In the genomic region with DNA sequence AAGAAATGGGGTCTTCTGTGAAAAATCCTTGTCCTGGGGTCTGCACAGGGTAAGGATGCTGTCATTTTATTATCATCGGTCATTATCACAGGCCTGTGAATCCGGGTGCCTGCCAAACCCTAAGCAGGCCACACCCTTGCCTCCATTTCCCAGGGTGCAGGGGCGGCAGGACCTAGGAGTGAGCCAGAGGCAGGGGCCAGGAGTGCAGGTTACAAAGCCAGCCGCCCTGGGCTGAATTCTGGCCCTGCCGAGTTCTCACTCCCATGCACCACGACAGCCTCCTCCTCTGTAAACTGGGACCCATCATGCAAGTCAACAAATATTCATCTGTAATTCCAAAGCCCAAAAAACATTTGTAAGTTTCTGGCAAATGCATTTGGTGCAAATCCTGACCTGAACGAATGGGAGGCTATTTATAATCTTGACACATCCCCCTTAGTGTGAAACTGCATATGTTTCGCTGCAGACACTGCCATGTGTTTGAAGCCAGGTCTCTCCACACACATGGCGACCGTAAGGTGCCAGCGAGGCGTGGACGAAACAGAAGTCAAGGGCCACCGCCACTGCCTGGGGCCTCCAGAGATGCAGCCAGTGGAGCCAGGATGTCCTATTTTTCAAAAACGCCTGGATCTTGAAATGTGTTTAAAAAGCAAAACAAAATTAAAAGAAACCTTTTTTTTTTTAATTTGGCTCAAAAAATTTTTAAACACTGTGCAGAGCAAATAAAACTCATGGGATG, we compare ENCODE assay signal across 27 cellular contexts. TPM values are rescaled to one million over a fixed set of nuclear protein-coding genes. Genes with fewer than 3 reads are reported as not detected.
DNase-seq lines count a peak whose midpoint lies in the region; ATAC-seq and TF ChIP-seq lines count a peak whose summit lies in the region.
"Had no signal": no experiment of that assay in that cellular context is flagged by ENCODE, and none has a peak within 500 bp of the region (broad histone marks: within the 10 kb centered on the region; RNA-seq: fewer than 3 reads in every experiment).

No MANE protein-coding gene starts in this region.

- CTCF ChIA-PET in activated CD8-positive, alpha-beta memory T cell treated with anti-CD3 and anti-CD28 coated beads, Interleukin-2, amount 10 ng/mL, durations not matched to agents 7 days and 5 days (lab: Charles Lee) = no interaction called here
- CTCF ChIA-PET in CD8-positive, alpha-beta memory T cell (lab: Charles Lee) = interaction anchor here (1.1 kb wide), 1 partner anchor 25 kb away, joined by 3 read pairs; no protein-coding TSS in a partner anchor

- peaks cover 43% of the 10 kb centered on the region for H3K36me3 Mint-ChIP-seq in activated CD8-positive, alpha-beta memory T cell treated with anti-CD3 and anti-CD28 coated beads, Interleukin-2, amount 10 ng/mL, durations not matched to agents 7 days and 5 days
- peaks cover 0 to 85% (median 20%) of the 10 kb centered on the region in 3 donors for H3K36me3 Mint-ChIP-seq in CD8-positive, alpha-beta memory T cell
- H3K36me3 Mint-ChIP-seq in activated naive CD8-positive, alpha-beta T cell treated with anti-CD3 and anti-CD28 coated beads for 36 hours = peaks cover 77% of the 10 kb centered on the region
- H3K36me3 Mint-ChIP-seq in neural crest cell (ENCODE audit: low read depth) = no peaks in the 10 kb centered on the region
- H3K36me3 Mint-ChIP-seq: mesothelial cell of epicardium had no signal

- H3K27me3 Mint-ChIP-seq in activated CD8-positive, alpha-beta memory T cell treated with anti-CD3 and anti-CD28 coated beads, Interleukin-2, amount 10 ng/mL, durations not matched to agents 7 days and 5 days = no peaks in the 10 kb centered on the region
- H3K27me3 Mint-ChIP-seq in CD8-positive, alpha-beta memory T cell = no peaks in the 10 kb centered on the region
- no peaks in the 10 kb centered on the region for H3K27me3 Mint-ChIP-seq in activated naive CD8-positive, alpha-beta T cell treated with anti-CD3 and anti-CD28 coated beads for 36 hours
- H3K27me3 Mint-ChIP-seq in neural crest cell (ENCODE audit: low read depth) = no peaks in the 10 kb centered on the region
- H3K27me3 Mint-ChIP-seq: naive B cell had no signal

- H3K4me3 ChIP-seq in CD8-positive, alpha-beta memory T cell (ENCODE audit: low read length) = no peak overlapping the region
- H3K4me3 ChIP-seq: pancreas, smooth muscle cell, upper lobe of left lung had no signal

- H3K4me1 Mint-ChIP-seq in activated CD8-positive, alpha-beta memory T cell treated with anti-CD3 and anti-CD28 coated beads, Interleukin-2, amount 10 ng/mL, durations not matched to agents 7 days and 5 days = peaks cover 88% of the 10 kb centered on the region
- peaks cover 75 to 98% (median 95%) of the 10 kb centered on the region in 3 donors for H3K4me1 Mint-ChIP-seq in CD8-positive, alpha-beta memory T cell
- H3K4me1 Mint-ChIP-seq in activated naive CD8-positive, alpha-beta T cell treated with anti-CD3 and anti-CD28 coated beads for 36 hours = peaks cover 84% of the 10 kb centered on the region
- no peaks in the 10 kb centered on the region for H3K4me1 Mint-ChIP-seq in neural crest cell
- H3K4me1 Mint-ChIP-seq: mesothelial cell of epicardium had no signal

- ATAC-seq in activated CD8-positive, alpha-beta memory T cell treated with anti-CD3 and anti-CD28 coated beads, Interleukin-2, amount 10 ng/mL, durations not matched to agents 7 days and 5 days = no peak
- ATAC-seq in GM18873 (IDR thresholded peaks at IDR 0.05; ENCODE audit: low FRiP score, unreplicated experiment) = no peak
- ATAC-seq in HG02588 (IDR thresholded peaks at IDR 0.05; ENCODE audit: unreplicated experiment) = no peak
- ATAC-seq: pancreas had no signal

- H3K27ac ChIP-seq in CD8-positive, alpha-beta memory T cell (ENCODE audit: low read depth, low read length) = no peak overlapping the region
- H3K27ac ChIP-seq: pancreas, RWPE1, upper lobe of left lung had no signal

- no peak for TF ChIP-seq CTCF in neural crest cell (conservative IDR thresholded peaks at IDR 0.05)

- peak overlapping the region; percentile 79 for H3K27ac Mint-ChIP-seq in activated CD8-positive, alpha-beta memory T cell treated with anti-CD3 and anti-CD28 coated beads, Interleukin-2, amount 10 ng/mL, durations not matched to agents 7 days and 5 days
- peak overlapping the region in 6 of 8 donors; percentile 73 to 97 (median 93) for H3K27ac Mint-ChIP-seq in CD8-positive, alpha-beta memory T cell
- H3K27ac Mint-ChIP-seq in activated naive CD8-positive, alpha-beta T cell treated with anti-CD3 and anti-CD28 coated beads for 36 hours = peak overlapping the region; percentile 99
- peak overlapping the region; percentile 67 for H3K27ac Mint-ChIP-seq in neural crest cell (ENCODE audit: unreplicated experiment)
- H3K27ac Mint-ChIP-seq: mesothelial cell of epicardium had no signal

- POLR2A ChIA-PET in CD8-positive, alpha-beta memory T cell (lab: Charles Lee) = interaction anchor here (2.3 kb wide), 1 partner anchor 7 kb away, joined by 8 read pairs; the partner anchor contains the start of gene CD5

- no peak for DNase-seq in activated CD8-positive, alpha-beta memory T cell treated with anti-CD3 and anti-CD28 coated beads, Interleukin-2, amount 10 ng/mL, durations not matched to agents 7 days and 5 days
- DNase-seq in activated CD8-positive, alpha-beta memory T cell treated with anti-CD3 and anti-CD28 coated beads, Interleukin-2, amount 50 U/mL, for 48 hours = no peak
- DNase-seq in CD8-positive, alpha-beta memory T cell = peak in 1 of 5 donors; percentile 41
- DNase-seq in activated naive CD8-positive, alpha-beta T cell treated with anti-CD3 and anti-CD28 coated beads for 36 hours = no peak
- DNase-seq in neural crest cell (ENCODE audit: low read depth, low spot score) (no peak), hypothalamus (lab: John Stamatoyannopoulos, UW) (no peak)
- DNase-seq: activated CD4-positive, alpha-beta T cell treated with anti-CD3 and anti-CD28 coated beads, Interleukin-2, amount 50 U/mL, for 1 hour; Calu3; dermis blood vessel endothelial cell; DMS79 treated with DMSO at 0.1 percent for 48 hours; GF-D8; Kasumi-1; MV-4-11; naive B cell; pancreas; stimulated activated CD4-positive, alpha-beta T cell treated with anti-CD3 and anti-CD28 coated beads, Interleukin-2, amount 100 ng/mL, for 24 hours; upper lobe of left lung had no signal

- no peaks in the 10 kb centered on the region for H3K27me3 ChIP-seq in CD8-positive, alpha-beta memory T cell (ENCODE audit: insufficient read depth, low read length, poor library complexity, severe bottlenecking)
- H3K27me3 ChIP-seq: pancreas, upper lobe of left lung had no signal

- no peaks in the 10 kb centered on the region for H3K9me3 Mint-ChIP-seq in activated CD8-positive, alpha-beta memory T cell treated with anti-CD3 and anti-CD28 coated beads, Interleukin-2, amount 10 ng/mL, durations not matched to agents 7 days and 5 days (ENCODE audit: low read depth)
- H3K9me3 Mint-ChIP-seq in CD8-positive, alpha-beta memory T cell = no peaks in the 10 kb centered on the region
- H3K9me3 Mint-ChIP-seq in activated naive CD8-positive, alpha-beta T cell treated with anti-CD3 and anti-CD28 coated beads for 36 hours = no peaks in the 10 kb centered on the region
- H3K9me3 Mint-ChIP-seq in neural crest cell = no peaks in the 10 kb centered on the region
- H3K9me3 Mint-ChIP-seq: mesothelial cell of epicardium, naive B cell had no signal

- H3K4me1 ChIP-seq in CD8-positive, alpha-beta memory T cell (ENCODE audit: insufficient read depth, low read length) = peaks cover 98% of the 10 kb centered on the region
- H3K4me1 ChIP-seq: pancreas had no signal

- H3K9me3 ChIP-seq in CD8-positive, alpha-beta memory T cell (ENCODE audit: low read length) = no peaks in the 10 kb centered on the region
- H3K9me3 ChIP-seq: pancreas, upper lobe of left lung had no signal

- no peak overlapping the region for H3K4me3 Mint-ChIP-seq in activated CD8-positive, alpha-beta memory T cell treated with anti-CD3 and anti-CD28 coated beads, Interleukin-2, amount 10 ng/mL, durations not matched to agents 7 days and 5 days
- H3K4me3 Mint-ChIP-seq in CD8-positive, alpha-beta memory T cell = peak overlapping the region in 4 of 7 donors; percentile 48 to 78 (median 64)
- peak overlapping the region; percentile 26 for H3K4me3 Mint-ChIP-seq in activated naive CD8-positive, alpha-beta T cell treated with anti-CD3 and anti-CD28 coated beads for 36 hours
- no peak overlapping the region for H3K4me3 Mint-ChIP-seq in neural crest cell
- H3K4me3 Mint-ChIP-seq: mesothelial cell of epicardium, naive B cell had no signal

- H3K36me3 ChIP-seq in CD8-positive, alpha-beta memory T cell (ENCODE audit: insufficient read depth, low read length) = peaks cover 25% of the 10 kb centered on the region
- H3K36me3 ChIP-seq: pancreas, upper lobe of left lung had no signal

RNA-seq across cellular contexts. Expression of gene CD5, which starts 6.7 kb away (rescaled TPM):
- total RNA-seq in activated CD8-positive, alpha-beta memory T cell treated with anti-CD3 and anti-CD28 coated beads, Interleukin-2, amount 10 ng/mL, durations not matched to agents 7 days and 5 days = 100 to 1,000 TPM; 134 to 152 TPM
- 100 to 1,000 TPM; 169 to 175 TPM for total RNA-seq in CD8-positive, alpha-beta memory T cell
- polyA plus RNA-seq in CD8-positive, alpha-beta memory T cell = 156 TPM
- total RNA-seq in activated naive CD8-positive, alpha-beta T cell treated with anti-CD3 and anti-CD28 coated beads for 36 hours = 100 to 1,000 TPM; 196 to 197 TPM
- total RNA-seq in neural crest cell = not detected in 2 replicates
- total RNA-seq: Calu3, dermis blood vessel endothelial cell, glomerular endothelial cell, H1, mesothelial cell of epicardium, NCI-H460, smooth muscle cell had no signal
- polyA plus RNA-seq: BJ, H1, keratinocyte had no signal

RNA-seq across cellular contexts. Expression of gene VPS37C, which starts 52.2 kb away (rescaled TPM):
- 1 to 10 TPM; 5.4 to 5.6 TPM for total RNA-seq in activated CD8-positive, alpha-beta memory T cell treated with anti-CD3 and anti-CD28 coated beads, Interleukin-2, amount 10 ng/mL, durations not matched to agents 7 days and 5 days
- 10 to 100 TPM in 1 of 2 experiments, 1 to 10 TPM in 1; 8.4 to 10.3 TPM for total RNA-seq in CD8-positive, alpha-beta memory T cell
- polyA plus RNA-seq in CD8-positive, alpha-beta memory T cell = 1.3 TPM
- total RNA-seq in activated naive CD8-positive, alpha-beta T cell treated with anti-CD3 and anti-CD28 coated beads for 36 hours = 1 to 10 TPM; 8.1 to 8.8 TPM
- 25.8 and 26.0 TPM in 2 replicates for total RNA-seq in neural crest cell

Comparison
In these comparisons a context has a peak if more than half of its experiments do, and no peak if none do; other contexts are left out.
1. H3K4me3 Mint-ChIP-seq: peak in CD8-positive, alpha-beta memory T cell (4 of 7) and activated naive CD8-positive, alpha-beta T cell treated with anti-CD3 and anti-CD28 coated beads for 36 hours (single experiment); none in activated CD8-positive, alpha-beta memory T cell treated with anti-CD3 and anti-CD28 coated beads, Interleukin-2, amount 10 ng/mL, durations not matched to agents 7 days and 5 days (single experiment) and neural crest cell (single experiment).
2. RNA of gene CD5, which starts 6.7 kb away (total RNA-seq): 196 to 197 TPM in activated naive CD8-positive, alpha-beta T cell treated with anti-CD3 and anti-CD28 coated beads for 36 hours, 169 to 175 TPM in CD8-positive, alpha-beta memory T cell and 134 to 152 TPM in activated CD8-positive, alpha-beta memory T cell treated with anti-CD3 and anti-CD28 coated beads, Interleukin-2, amount 10 ng/mL, durations not matched to agents 7 days and 5 days; not detected in neural crest cell; every median in the first group is over 100 times any median in the second.
3. Peak in every context shown above with its lines, with median percentiles within 50 percentile points of each other: H3K27ac Mint-ChIP-seq.